Comparison of ENCODE assay signal across 2 cellular contexts in the genomic region with DNA sequence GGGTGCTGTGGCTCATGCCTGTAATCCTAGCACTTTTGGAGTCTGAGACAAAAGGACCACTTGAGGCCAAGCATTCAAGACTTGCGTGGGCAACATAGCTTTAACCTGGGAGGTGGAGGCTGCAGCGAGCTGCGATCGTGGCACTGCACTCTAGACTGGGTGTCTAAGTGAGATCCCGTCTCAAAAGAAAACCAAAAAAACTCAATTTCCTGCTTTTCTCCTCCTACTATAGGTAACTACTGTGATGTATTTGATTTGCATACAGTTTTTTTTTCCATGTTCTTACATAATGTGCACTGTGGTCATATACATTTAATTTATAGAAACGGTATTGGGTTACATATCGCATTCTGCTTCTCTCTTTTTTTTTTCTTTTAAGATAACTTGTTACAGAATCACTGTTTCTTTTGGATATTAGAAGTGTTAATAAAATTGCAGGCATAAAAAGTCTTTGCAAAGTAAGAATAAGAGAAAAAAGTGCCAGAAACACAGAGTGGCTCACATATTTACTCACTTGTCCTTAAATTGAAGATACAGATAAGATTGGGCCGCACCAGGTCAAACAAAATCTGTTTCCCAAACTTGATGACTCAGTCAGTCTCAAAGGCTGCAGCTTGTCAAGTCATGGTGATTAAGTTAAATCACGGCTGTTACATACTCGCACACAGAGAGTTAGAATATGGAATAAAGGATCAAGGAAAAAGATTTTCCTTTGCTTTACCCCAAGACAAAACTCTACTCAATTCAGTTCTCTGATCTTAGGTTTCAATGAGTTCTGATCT.
TF ChIP-seq lines count a peak whose summit lies in the region.

No MANE protein-coding gene starts in this region.

TF ChIP-seq in A549, 52 proteins besides CTCF, POLR2A, EP300 and RAD21 (continued from another document):
- TF ChIP-seq, protein P1, sequence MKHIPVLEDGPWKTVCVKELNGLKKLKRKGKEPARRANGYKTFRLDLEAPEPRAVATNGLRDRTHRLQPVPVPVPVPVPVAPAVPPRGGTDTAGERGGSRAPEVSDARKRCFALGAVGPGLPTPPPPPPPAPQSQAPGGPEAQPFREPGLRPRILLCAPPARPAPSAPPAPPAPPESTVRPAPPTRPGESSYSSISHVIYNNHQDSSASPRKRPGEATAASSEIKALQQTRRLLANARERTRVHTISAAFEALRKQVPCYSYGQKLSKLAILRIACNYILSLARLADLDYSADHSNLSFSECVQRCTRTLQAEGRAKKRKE (CRISPR knock-in tag; IDR thresholded peaks at IDR 0.05; ENCODE audit: low read depth) = no peak
- no peak for TF ChIP-seq TP53 (CRISPR knock-in tag; IDR thresholded peaks at IDR 0.05)
- TF ChIP-seq, protein P2, sequence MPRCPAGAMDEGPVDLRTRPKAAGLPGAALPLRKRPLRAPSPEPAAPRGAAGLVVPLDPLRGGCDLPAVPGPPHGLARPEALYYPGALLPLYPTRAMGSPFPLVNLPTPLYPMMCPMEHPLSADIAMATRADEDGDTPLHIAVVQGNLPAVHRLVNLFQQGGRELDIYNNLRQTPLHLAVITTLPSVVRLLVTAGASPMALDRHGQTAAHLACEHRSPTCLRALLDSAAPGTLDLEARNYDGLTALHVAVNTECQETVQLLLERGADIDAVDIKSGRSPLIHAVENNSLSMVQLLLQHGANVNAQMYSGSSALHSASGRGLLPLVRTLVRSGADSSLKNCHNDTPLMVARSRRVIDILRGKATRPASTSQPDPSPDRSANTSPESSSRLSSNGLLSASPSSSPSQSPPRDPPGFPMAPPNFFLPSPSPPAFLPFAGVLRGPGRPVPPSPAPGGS (IDR thresholded peaks at IDR 0.05) = no peak
- TF ChIP-seq NFE2L2 (conservative IDR thresholded peaks at IDR 0.05; ENCODE audit: low read length) = peak; percentile 97
- TF ChIP-seq, protein P3, sequence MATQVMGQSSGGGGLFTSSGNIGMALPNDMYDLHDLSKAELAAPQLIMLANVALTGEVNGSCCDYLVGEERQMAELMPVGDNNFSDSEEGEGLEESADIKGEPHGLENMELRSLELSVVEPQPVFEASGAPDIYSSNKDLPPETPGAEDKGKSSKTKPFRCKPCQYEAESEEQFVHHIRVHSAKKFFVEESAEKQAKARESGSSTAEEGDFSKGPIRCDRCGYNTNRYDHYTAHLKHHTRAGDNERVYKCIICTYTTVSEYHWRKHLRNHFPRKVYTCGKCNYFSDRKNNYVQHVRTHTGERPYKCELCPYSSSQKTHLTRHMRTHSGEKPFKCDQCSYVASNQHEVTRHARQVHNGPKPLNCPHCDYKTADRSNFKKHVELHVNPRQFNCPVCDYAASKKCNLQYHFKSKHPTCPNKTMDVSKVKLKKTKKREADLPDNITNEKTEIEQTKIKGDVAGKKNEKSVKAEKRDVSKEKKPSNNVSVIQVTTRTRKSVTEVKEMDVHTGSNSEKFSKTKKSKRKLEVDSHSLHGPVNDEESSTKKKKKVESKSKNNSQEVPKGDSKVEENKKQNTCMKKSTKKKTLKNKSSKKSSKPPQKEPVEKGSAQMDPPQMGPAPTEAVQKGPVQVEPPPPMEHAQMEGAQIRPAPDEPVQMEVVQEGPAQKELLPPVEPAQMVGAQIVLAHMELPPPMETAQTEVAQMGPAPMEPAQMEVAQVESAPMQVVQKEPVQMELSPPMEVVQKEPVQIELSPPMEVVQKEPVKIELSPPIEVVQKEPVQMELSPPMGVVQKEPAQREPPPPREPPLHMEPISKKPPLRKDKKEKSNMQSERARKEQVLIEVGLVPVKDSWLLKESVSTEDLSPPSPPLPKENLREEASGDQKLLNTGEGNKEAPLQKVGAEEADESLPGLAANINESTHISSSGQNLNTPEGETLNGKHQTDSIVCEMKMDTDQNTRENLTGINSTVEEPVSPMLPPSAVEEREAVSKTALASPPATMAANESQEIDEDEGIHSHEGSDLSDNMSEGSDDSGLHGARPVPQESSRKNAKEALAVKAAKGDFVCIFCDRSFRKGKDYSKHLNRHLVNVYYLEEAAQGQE (IDR thresholded peaks at IDR 0.05) = no peak
- TF ChIP-seq HEYL (CRISPR knock-in tag; IDR thresholded peaks at IDR 0.05) = 0 out of 2 replicates have a peak, but pooled peaks have one; percentile 60
- TF ChIP-seq RFX5 (IDR thresholded peaks at IDR 0.05) = no peak
- TF ChIP-seq JUN (IDR thresholded peaks at IDR 0.05) = 0 out of 5 replicates have a peak, but pooled peaks of 1 of the 2 experiments have one; percentile 45
- TF ChIP-seq, protein P4, sequence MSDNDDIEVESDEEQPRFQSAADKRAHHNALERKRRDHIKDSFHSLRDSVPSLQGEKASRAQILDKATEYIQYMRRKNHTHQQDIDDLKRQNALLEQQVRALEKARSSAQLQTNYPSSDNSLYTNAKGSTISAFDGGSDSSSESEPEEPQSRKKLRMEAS (IDR thresholded peaks at IDR 0.05) = 0 out of 2 replicates have a peak, but pooled peaks have one; percentile 1
- TF ChIP-seq HOXA7 (CRISPR knock-in tag; IDR thresholded peaks at IDR 0.05) = 0 out of 2 replicates have a peak, but pooled peaks have one; percentile 44
TF ChIP-seq in A549: peak in this region for 10.

TF ChIP-seq in K562, 482 proteins besides CTCF, POLR2A, EP300 and RAD21 (continued from another document and continues in another):
- TF ChIP-seq ZNF830 (CRISPR knock-in tag; IDR thresholded peaks at IDR 0.05) = no peak
- no peak for TF ChIP-seq ZNF695 (CRISPR knock-in tag; IDR thresholded peaks at IDR 0.05)
- TF ChIP-seq, protein P5, sequence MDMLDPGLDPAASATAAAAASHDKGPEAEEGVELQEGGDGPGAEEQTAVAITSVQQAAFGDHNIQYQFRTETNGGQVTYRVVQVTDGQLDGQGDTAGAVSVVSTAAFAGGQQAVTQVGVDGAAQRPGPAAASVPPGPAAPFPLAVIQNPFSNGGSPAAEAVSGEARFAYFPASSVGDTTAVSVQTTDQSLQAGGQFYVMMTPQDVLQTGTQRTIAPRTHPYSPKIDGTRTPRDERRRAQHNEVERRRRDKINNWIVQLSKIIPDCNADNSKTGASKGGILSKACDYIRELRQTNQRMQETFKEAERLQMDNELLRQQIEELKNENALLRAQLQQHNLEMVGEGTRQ (CRISPR knock-in tag; IDR thresholded peaks at IDR 0.05) = no peak
- peak; percentile 79 for TF ChIP-seq MAFF (IDR thresholded peaks at IDR 0.05; ENCODE audit: low read length)
- no peak for TF ChIP-seq SAP30 (IDR thresholded peaks at IDR 0.05; ENCODE audit: borderline replicate concordance, insufficient read depth, low read depth, low read length, poor library complexity, severe bottlenecking)
- TF ChIP-seq, protein P6, sequence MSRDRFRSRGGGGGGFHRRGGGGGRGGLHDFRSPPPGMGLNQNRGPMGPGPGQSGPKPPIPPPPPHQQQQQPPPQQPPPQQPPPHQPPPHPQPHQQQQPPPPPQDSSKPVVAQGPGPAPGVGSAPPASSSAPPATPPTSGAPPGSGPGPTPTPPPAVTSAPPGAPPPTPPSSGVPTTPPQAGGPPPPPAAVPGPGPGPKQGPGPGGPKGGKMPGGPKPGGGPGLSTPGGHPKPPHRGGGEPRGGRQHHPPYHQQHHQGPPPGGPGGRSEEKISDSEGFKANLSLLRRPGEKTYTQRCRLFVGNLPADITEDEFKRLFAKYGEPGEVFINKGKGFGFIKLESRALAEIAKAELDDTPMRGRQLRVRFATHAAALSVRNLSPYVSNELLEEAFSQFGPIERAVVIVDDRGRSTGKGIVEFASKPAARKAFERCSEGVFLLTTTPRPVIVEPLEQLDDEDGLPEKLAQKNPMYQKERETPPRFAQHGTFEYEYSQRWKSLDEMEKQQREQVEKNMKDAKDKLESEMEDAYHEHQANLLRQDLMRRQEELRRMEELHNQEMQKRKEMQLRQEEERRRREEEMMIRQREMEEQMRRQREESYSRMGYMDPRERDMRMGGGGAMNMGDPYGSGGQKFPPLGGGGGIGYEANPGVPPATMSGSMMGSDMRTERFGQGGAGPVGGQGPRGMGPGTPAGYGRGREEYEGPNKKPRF (IDR thresholded peaks at IDR 0.05; ENCODE audit: low read depth, low read length) = no peak
- TF ChIP-seq SIN3A (IDR thresholded peaks at IDR 0.05; ENCODE audit: borderline replicate concordance in 2 of 2, control insufficient read depth in 1 of 2, low read depth in 2 of 2, low read length in 2 of 2) = no peak
- TF ChIP-seq ZNF445 (CRISPR knock-in tag; IDR thresholded peaks at IDR 0.05; ENCODE audit: low read depth) = no peak
- TF ChIP-seq ZC3H8 (IDR thresholded peaks at IDR 0.05) = no peak
- TF ChIP-seq, protein P7, sequence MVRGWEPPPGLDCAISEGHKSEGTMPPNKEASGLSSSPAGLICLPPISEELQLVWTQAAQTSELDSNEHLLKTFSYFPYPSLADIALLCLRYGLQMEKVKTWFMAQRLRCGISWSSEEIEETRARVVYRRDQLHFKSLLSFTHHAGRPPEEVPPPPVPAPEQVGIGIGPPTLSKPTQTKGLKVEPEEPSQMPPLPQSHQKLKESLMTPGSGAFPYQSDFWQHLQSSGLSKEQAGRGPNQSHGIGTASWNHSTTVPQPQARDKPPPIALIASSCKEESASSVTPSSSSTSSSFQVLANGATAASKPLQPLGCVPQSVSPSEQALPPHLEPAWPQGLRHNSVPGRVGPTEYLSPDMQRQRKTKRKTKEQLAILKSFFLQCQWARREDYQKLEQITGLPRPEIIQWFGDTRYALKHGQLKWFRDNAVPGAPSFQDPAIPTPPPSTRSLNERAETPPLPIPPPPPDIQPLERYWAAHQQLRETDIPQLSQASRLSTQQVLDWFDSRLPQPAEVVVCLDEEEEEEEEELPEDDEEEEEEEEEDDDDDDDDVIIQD (CRISPR knock-in tag; IDR thresholded peaks at IDR 0.05) = no peak
- no peak; the same call in 1 of the 2 replicates for TF ChIP-seq BCOR (IDR thresholded peaks at IDR 0.05)
- TF ChIP-seq NRF1 (conservative IDR thresholded peaks at IDR 0.05 in 1 of 2, IDR thresholded peaks at IDR 0.05 in 1 of 2) = no peak
- no peak for TF ChIP-seq POLR3G (IDR thresholded peaks at IDR 0.05; ENCODE audit: extremely low read depth, insufficient read length, insufficient replicate concordance)
- no peak for TF ChIP-seq SREBF2 (CRISPR knock-in tag; IDR thresholded peaks at IDR 0.05)
- peak; percentile 91 for TF ChIP-seq NFE2 (IDR thresholded peaks at IDR 0.05; ENCODE audit: low read depth)
- TF ChIP-seq, protein P8, sequence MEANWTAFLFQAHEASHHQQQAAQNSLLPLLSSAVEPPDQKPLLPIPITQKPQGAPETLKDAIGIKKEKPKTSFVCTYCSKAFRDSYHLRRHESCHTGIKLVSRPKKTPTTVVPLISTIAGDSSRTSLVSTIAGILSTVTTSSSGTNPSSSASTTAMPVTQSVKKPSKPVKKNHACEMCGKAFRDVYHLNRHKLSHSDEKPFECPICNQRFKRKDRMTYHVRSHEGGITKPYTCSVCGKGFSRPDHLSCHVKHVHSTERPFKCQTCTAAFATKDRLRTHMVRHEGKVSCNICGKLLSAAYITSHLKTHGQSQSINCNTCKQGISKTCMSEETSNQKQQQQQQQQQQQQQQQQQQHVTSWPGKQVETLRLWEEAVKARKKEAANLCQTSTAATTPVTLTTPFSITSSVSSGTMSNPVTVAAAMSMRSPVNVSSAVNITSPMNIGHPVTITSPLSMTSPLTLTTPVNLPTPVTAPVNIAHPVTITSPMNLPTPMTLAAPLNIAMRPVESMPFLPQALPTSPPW (CRISPR knock-in tag; IDR thresholded peaks at IDR 0.05) = peak; percentile 14; the same call in 1 of the 2 replicates
- no peak for TF ChIP-seq SPI1 (IDR thresholded peaks at IDR 0.05; ENCODE audit: borderline replicate concordance, low read depth, low read length)
- no peak for TF ChIP-seq POLR2G (IDR thresholded peaks at IDR 0.05; ENCODE audit: low read depth, low read length)
- TF ChIP-seq, protein P9, sequence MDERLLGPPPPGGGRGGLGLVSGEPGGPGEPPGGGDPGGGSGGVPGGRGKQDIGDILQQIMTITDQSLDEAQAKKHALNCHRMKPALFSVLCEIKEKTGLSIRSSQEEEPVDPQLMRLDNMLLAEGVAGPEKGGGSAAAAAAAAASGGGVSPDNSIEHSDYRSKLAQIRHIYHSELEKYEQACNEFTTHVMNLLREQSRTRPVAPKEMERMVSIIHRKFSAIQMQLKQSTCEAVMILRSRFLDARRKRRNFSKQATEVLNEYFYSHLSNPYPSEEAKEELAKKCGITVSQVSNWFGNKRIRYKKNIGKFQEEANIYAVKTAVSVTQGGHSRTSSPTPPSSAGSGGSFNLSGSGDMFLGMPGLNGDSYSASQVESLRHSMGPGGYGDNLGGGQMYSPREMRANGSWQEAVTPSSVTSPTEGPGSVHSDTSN (CRISPR knock-in tag; IDR thresholded peaks at IDR 0.05; ENCODE audit: low read depth) = no peak
- TF ChIP-seq, protein P9 (tag; conservative IDR thresholded peaks at IDR 0.05; ENCODE audit: low read depth) = no peak; the same call in 1 of the 2 replicates
- no peak for TF ChIP-seq ZBTB1 (CRISPR knock-in tag; IDR thresholded peaks at IDR 0.05; ENCODE audit: borderline replicate concordance, low read depth)
- TF ChIP-seq ESRRB (CRISPR knock-in tag; IDR thresholded peaks at IDR 0.05; ENCODE audit: borderline replicate concordance) = no peak
- TF ChIP-seq KLF16 (IDR thresholded peaks at IDR 0.05) = no peak
- no peak for TF ChIP-seq NFYB (IDR thresholded peaks at IDR 0.05; ENCODE audit: extremely low read depth, insufficient read length)
- no peak for TF ChIP-seq RBM34 (IDR thresholded peaks at IDR 0.05; ENCODE audit: borderline replicate concordance, insufficient read depth, low read length)
- no peak for TF ChIP-seq MYC (IDR thresholded peaks at IDR 0.05; ENCODE audit: low read depth, low read length)
- no peak for TF ChIP-seq MYC (CRISPR knock-in tag; IDR thresholded peaks at IDR 0.05; ENCODE audit: borderline replicate concordance, low read depth)
- TF ChIP-seq, protein P10, sequence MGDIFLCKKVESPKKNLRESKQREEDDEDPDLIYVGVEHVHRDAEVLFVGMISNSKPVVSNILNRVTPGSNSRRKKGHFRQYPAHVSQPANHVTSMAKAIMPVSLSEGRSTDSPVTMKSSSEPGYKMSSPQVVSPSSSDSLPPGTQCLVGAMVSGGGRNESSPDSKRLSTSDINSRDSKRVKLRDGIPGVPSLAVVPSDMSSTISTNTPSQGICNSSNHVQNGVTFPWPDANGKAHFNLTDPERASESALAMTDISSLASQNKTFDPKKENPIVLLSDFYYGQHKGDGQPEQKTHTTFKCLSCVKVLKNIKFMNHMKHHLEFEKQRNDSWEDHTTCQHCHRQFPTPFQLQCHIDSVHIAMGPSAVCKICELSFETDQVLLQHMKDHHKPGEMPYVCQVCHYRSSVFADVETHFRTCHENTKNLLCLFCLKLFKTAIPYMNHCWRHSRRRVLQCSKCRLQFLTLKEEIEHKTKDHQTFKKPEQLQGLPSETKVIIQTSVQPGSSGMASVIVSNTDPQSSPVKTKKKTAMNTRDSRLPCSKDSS (IDR thresholded peaks at IDR 0.05; ENCODE audit: low read depth, partially characterized antibody) = no peak
- TF ChIP-seq HSF4 (CRISPR knock-in tag; IDR thresholded peaks at IDR 0.05; ENCODE audit: borderline replicate concordance) = no peak
- peak; percentile 33 to 35; a peak in 1 of 4 replicates for TF ChIP-seq TRIM24 (IDR thresholded peaks at IDR 0.05)
- TF ChIP-seq JUND (IDR thresholded peaks at IDR 0.05; ENCODE audit: borderline replicate concordance, low read depth, low read length) = peak; percentile 92
- peak; percentile 94; the same call in 2 of the 3 replicates for TF ChIP-seq JUND (tag; IDR thresholded peaks at IDR 0.05; ENCODE audit: borderline replicate concordance, low read depth, low read length)
- peak; percentile 61; the same call in 1 of the 2 replicates for TF ChIP-seq SMARCE1 (IDR thresholded peaks at IDR 0.05)
- no peak for TF ChIP-seq CREBBP (IDR thresholded peaks at IDR 0.05; ENCODE audit: low read depth, low read length)
